ENCODE assay signal across 8 cellular contexts in the genomic region with DNA sequence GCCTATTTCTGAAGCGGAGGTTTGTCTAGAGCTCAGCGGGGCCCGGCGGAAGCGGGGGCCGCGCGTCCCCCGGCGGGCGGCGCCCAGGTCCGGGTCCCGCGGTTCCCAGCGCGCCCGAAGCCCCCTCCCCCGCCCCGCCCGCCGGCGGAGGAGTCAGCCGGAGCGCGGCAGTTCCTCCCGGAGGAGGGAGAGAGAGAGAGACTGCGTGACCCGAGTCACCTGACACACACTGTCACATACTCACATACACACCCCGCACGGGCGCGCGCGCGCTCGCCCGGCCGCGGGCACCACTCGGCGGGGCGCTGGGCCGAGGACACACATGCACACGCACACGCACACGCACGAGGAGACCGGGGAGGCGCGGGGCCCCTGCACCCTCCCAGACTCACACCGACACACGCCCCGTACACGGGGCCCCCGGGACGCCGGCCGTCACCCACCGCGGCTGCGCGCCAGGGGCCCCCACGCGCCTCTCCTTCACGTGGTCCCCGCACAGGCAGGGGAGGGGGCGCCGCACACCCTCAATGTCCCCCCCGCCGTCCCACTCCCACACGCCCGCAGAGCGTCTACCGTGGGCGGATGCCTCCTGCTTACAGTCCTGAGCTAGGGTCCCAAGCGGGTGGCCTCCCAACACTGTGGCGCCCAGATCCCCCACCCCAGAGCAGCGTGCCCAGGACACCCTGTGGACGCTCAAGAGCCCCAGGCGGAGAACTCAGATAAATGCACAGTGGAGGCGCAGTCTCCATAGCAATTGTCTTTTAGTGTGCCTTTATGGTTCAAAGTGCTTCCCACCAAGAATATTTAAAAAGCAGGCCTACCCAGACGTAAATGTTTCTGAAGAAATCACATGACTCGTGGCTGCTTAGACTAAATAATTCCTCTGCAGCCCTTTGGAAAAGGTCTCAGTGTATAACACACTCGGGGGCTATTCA. TPM values are rescaled to one million over a fixed set of nuclear protein-coding genes. Genes with fewer than 3 reads are reported as not detected.
DNase-seq lines count a peak whose midpoint lies in the region; ATAC-seq and TF ChIP-seq lines count a peak whose summit lies in the region.

A gene with protein sequence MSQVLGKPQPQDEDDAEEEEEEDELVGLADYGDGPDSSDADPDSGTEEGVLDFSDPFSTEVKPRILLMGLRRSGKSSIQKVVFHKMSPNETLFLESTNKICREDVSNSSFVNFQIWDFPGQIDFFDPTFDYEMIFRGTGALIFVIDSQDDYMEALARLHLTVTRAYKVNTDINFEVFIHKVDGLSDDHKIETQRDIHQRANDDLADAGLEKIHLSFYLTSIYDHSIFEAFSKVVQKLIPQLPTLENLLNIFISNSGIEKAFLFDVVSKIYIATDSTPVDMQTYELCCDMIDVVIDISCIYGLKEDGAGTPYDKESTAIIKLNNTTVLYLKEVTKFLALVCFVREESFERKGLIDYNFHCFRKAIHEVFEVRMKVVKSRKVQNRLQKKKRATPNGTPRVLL (minus strand): TSS at position 203 of the 935 bp plus-strand sequence. CDS start 280 bp downstream, outside the sequence.

- H3K36me3 Mint-ChIP-seq in activated CD4-positive, alpha-beta T cell treated with anti-CD3 and anti-CD28 coated beads for 36 hours (ENCODE audit: low read depth), result no peaks in the 10 kb centered on the region

- 1% methylated on average over 85 of the region's 85 CpGs for WGBS in liver

- CTCF ChIA-PET in activated CD4-positive, alpha-beta T cell treated with anti-CD3 and anti-CD28 coated beads for 36 hours (lab: Charles Lee), result interaction anchor here (0.8 to 3.1 kb wide), 7 partner anchors 20 to 248 kb away, joined by 3 to 16 read pairs (median 4); no protein-coding TSS in a partner anchor

- peak; percentile 76 for DNase-seq in NCI-H2029 (lab: John Stamatoyannopoulos, UW)
- no peak for DNase-seq in NCI-H2029 treated with DMSO at 0.1 percent for 48 hours (lab: John Stamatoyannopoulos, UW)
- DNase-seq in NCI-H2081 treated with DMSO at 0.1 percent for 48 hours (lab: John Stamatoyannopoulos, UW), result peak; percentile 23
- DNase-seq in activated CD4-positive, alpha-beta T cell treated with anti-CD3 and anti-CD28 coated beads for 36 hours, result peak; percentile 83
- peak; percentile 68 for DNase-seq in stimulated activated CD4-positive, alpha-beta T cell treated with anti-CD3 and anti-CD28 coated beads, Interleukin-4, amount 100 ng/mL, for 1 hour

- peak within 1 kb of the TSS; percentile 83 for H3K4me3 Mint-ChIP-seq in activated CD4-positive, alpha-beta T cell treated with anti-CD3 and anti-CD28 coated beads for 36 hours

- peaks cover 0 to 21% (median 8%) of the 10 kb centered on the region in 4 donors for H3K4me1 ChIP-seq in liver (ENCODE audit: control insufficient read depth in 4 of 4, insufficient read depth in 4 of 4, low read length in 3 of 4)

- peak; percentile 63 for ATAC-seq in HG02938 (IDR thresholded peaks at IDR 0.05; ENCODE audit: unreplicated experiment)
- ATAC-seq in activated CD4-positive, alpha-beta T cell treated with anti-CD3 and anti-CD28 coated beads for 36 hours, result peak; percentile 80

- H3K36me3 ChIP-seq in liver (ENCODE audit: control insufficient read depth in 4 of 4, insufficient read depth in 3 of 4, low read depth in 1 of 4, low read length in 3 of 4), result no peaks in the 10 kb centered on the region

- peaks cover 0 to 2% (median 0%) of the 10 kb centered on the region in 4 donors for H3K27me3 ChIP-seq in liver (ENCODE audit: control insufficient read depth in 4 of 4, insufficient read depth in 4 of 4, low read length in 3 of 4)

- H3K27ac Mint-ChIP-seq in activated CD4-positive, alpha-beta T cell treated with anti-CD3 and anti-CD28 coated beads for 36 hours, result peak within 1 kb of the TSS; percentile 85

- no peaks in the 10 kb centered on the region for H3K9me3 ChIP-seq in liver (ENCODE audit: control insufficient read depth in 4 of 4, low read length in 3 of 4)

- intact Hi-C loops in activated CD4-positive, alpha-beta T cell treated with anti-CD3 and anti-CD28 coated beads for 36 hours (cut with DNase I, micrococcal nuclease), result loop anchor here (1.0 to 5.0 kb wide), 8 partner anchors 21 to 1175 kb away; a partner anchor contains a TSS

- H3K4me3 ChIP-seq in liver (ENCODE audit: low read depth in 1 of 3, low read length in 3 of 3), result peak within 1 kb of the TSS; percentile 63 to 78 (median 65)

- no peaks in the 10 kb centered on the region for H3K9me3 Mint-ChIP-seq in activated CD4-positive, alpha-beta T cell treated with anti-CD3 and anti-CD28 coated beads for 36 hours (ENCODE audit: low read depth)

- TF ChIP-seq CTCF in liver (IDR thresholded peaks at IDR 0.05; ENCODE audit: low read depth, low read length, missing input control), result no peak

- peaks cover 20% of the 10 kb centered on the region for H3K4me1 Mint-ChIP-seq in activated CD4-positive, alpha-beta T cell treated with anti-CD3 and anti-CD28 coated beads for 36 hours

- H3K27ac ChIP-seq in cingulate gyrus (ENCODE audit: low read depth, low read length), result peak within 1 kb of the TSS; percentile 72
- H3K27ac ChIP-seq in liver (ENCODE audit: low read depth in 1 of 2, low read length in 2 of 2), result peak within 1 kb of the TSS; percentile 5 to 32

- H3K9ac ChIP-seq in liver (ENCODE audit: low read depth in 1 of 2, low read length in 2 of 2), result peak within 1 kb of the TSS in 1 of 2 donors; percentile 53

- peaks cover 3% of the 10 kb centered on the region for H3K27me3 Mint-ChIP-seq in activated CD4-positive, alpha-beta T cell treated with anti-CD3 and anti-CD28 coated beads for 36 hours

- no peak for TF ChIP-seq RAD21 in liver (IDR thresholded peaks at IDR 0.05)

- POLR2A ChIA-PET in activated CD4-positive, alpha-beta T cell treated with anti-CD3 and anti-CD28 coated beads for 36 hours (lab: Charles Lee), result interaction anchor here (0.6 to 0.7 kb wide), 2 partner anchors 12 to 264 kb away, joined by 3 to 5 read pairs; no protein-coding TSS in a partner anchor

TF ChIP-seq in liver, 16 proteins besides CTCF, POLR2A, EP300 and RAD21:
- TF ChIP-seq HNF4A (conservative IDR thresholded peaks at IDR 0.05) (no peak), RXRA (IDR thresholded peaks at IDR 0.05) (no peak), FOXA1 (IDR thresholded peaks at IDR 0.05) (no peak), HNF4G (IDR thresholded peaks at IDR 0.05) (no peak), GABPA (IDR thresholded peaks at IDR 0.05 in 1 of 2, conservative IDR thresholded peaks at IDR 0.05 in 1 of 2) (no peak), JUND (IDR thresholded peaks at IDR 0.05) (no peak), NR2F2 (IDR thresholded peaks at IDR 0.05) (no peak), FOXA2 (IDR thresholded peaks at IDR 0.05) (no peak), TAF1 (conservative IDR thresholded peaks at IDR 0.05) (no peak), EGR1 (IDR thresholded peaks at IDR 0.05; ENCODE audit: low read depth in 2 of 2) (no peak)
- TF ChIP-seq, protein P1, sequence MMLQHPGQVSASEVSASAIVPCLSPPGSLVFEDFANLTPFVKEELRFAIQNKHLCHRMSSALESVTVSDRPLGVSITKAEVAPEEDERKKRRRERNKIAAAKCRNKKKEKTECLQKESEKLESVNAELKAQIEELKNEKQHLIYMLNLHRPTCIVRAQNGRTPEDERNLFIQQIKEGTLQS (IDR thresholded peaks at IDR 0.05), result no peak
- TF ChIP-seq, protein P2, sequence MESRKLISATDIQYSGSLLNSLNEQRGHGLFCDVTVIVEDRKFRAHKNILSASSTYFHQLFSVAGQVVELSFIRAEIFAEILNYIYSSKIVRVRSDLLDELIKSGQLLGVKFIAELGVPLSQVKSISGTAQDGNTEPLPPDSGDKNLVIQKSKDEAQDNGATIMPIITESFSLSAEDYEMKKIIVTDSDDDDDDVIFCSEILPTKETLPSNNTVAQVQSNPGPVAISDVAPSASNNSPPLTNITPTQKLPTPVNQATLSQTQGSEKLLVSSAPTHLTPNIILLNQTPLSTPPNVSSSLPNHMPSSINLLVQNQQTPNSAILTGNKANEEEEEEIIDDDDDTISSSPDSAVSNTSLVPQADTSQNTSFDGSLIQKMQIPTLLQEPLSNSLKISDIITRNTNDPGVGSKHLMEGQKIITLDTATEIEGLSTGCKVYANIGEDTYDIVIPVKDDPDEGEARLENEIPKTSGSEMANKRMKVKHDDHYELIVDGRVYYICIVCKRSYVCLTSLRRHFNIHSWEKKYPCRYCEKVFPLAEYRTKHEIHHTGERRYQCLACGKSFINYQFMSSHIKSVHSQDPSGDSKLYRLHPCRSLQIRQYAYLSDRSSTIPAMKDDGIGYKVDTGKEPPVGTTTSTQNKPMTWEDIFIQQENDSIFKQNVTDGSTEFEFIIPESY (IDR thresholded peaks at IDR 0.05), result no peak
- TF ChIP-seq, protein P3, sequence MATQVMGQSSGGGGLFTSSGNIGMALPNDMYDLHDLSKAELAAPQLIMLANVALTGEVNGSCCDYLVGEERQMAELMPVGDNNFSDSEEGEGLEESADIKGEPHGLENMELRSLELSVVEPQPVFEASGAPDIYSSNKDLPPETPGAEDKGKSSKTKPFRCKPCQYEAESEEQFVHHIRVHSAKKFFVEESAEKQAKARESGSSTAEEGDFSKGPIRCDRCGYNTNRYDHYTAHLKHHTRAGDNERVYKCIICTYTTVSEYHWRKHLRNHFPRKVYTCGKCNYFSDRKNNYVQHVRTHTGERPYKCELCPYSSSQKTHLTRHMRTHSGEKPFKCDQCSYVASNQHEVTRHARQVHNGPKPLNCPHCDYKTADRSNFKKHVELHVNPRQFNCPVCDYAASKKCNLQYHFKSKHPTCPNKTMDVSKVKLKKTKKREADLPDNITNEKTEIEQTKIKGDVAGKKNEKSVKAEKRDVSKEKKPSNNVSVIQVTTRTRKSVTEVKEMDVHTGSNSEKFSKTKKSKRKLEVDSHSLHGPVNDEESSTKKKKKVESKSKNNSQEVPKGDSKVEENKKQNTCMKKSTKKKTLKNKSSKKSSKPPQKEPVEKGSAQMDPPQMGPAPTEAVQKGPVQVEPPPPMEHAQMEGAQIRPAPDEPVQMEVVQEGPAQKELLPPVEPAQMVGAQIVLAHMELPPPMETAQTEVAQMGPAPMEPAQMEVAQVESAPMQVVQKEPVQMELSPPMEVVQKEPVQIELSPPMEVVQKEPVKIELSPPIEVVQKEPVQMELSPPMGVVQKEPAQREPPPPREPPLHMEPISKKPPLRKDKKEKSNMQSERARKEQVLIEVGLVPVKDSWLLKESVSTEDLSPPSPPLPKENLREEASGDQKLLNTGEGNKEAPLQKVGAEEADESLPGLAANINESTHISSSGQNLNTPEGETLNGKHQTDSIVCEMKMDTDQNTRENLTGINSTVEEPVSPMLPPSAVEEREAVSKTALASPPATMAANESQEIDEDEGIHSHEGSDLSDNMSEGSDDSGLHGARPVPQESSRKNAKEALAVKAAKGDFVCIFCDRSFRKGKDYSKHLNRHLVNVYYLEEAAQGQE (IDR thresholded peaks at IDR 0.05), result no peak
- TF ChIP-seq, protein P4, sequence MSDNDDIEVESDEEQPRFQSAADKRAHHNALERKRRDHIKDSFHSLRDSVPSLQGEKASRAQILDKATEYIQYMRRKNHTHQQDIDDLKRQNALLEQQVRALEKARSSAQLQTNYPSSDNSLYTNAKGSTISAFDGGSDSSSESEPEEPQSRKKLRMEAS (IDR thresholded peaks at IDR 0.05), result no peak
TF ChIP-seq in liver: peak in this region for 0.

RNA-seq across cellular contexts. Expression of the gene that starts here (rescaled TPM):
- 10 to 100 TPM; 19.6 to 20.1 TPM for total RNA-seq in activated CD4-positive, alpha-beta T cell treated with anti-CD3 and anti-CD28 coated beads for 36 hours
- total RNA-seq in liver, result 1 to 10 TPM; 4.7 to 6.7 TPM
- polyA plus RNA-seq in liver, result 1 to 10 TPM; 4.8 to 6.3 TPM
